In genomic region chr22:38455530-38456271, GRCh38 we compare ENCODE assay signal across 8 cellular contexts. TPM values are rescaled to one million over a fixed set of nuclear protein-coding genes. Genes with fewer than 3 reads are reported as not detected.
DNase-seq lines count a peak whose midpoint lies in the region; ATAC-seq and TF ChIP-seq lines count a peak whose summit lies in the region.

No MANE protein-coding gene starts in this region.

- peak overlapping the region; percentile 58 for H3K4me3 ChIP-seq in A673 (ENCODE audit: low read depth, low read length, poor library complexity, severe bottlenecking)
- H3K4me3 ChIP-seq in lower lobe of right lung: peak overlapping the region; percentile 42

- intact Hi-C loops in A673 (cut with micrococcal nuclease; ENCODE audit: unreplicated experiment): no loop called here
- intact Hi-C loops in lower lobe of right lung (cut with DNase I): no loop called here

- CTCF ChIA-PET in A673 (lab: Charles Lee): no interaction called here
- CTCF ChIA-PET in HEK293T (lab: Yijun Ruan, JAX): no interaction called here

- peaks cover 10% of the 10 kb centered on the region for H3K4me1 ChIP-seq in A673 (ENCODE audit: insufficient read depth, low read length, poor library complexity, severe bottlenecking)
- peaks cover 3% of the 10 kb centered on the region for H3K4me1 ChIP-seq in lower lobe of right lung

- H3K9me3 ChIP-seq in A673 (ENCODE audit: low read depth, low read length, poor library complexity, severe bottlenecking) (no peaks in the 10 kb centered on the region), lower lobe of right lung (no peaks in the 10 kb centered on the region)

- no TSS peak for BruUV-seq in A673 (replicated peaks; lab: Mats Ljungman, UMichigan)

- peaks cover 8% of the 10 kb centered on the region for H3K27me3 ChIP-seq in A673 (replicated peaks; ENCODE audit: insufficient read depth, low read depth, low read length, poor library complexity)
- peaks cover 59% of the 10 kb centered on the region for H3K27me3 ChIP-seq in lower lobe of right lung (ENCODE audit: low read depth)

- H3K36me3 ChIP-seq in A673 (ENCODE audit: insufficient read depth, low read length, poor library complexity, severe bottlenecking): no peaks in the 10 kb centered on the region
- H3K36me3 ChIP-seq in lower lobe of right lung: no peaks in the 10 kb centered on the region

- H3K27ac ChIP-seq in A673 (ENCODE audit: low read depth, low read length, poor library complexity, severe bottlenecking) (no peak overlapping the region), lower lobe of right lung (no peak overlapping the region)

- peak; percentile 69 for DNase-seq in A673 (ENCODE audit: low spot score)
- peak; percentile 92 for DNase-seq in HEK293T (ENCODE audit: extremely low spot score)
- peak; percentile 67 for DNase-seq in astrocyte of the hippocampus (ENCODE audit: low read depth, low spot score)
- no peak for DNase-seq in lower lobe of right lung
- DNase-seq in NCI-H2029 (lab: John Stamatoyannopoulos, UW): no peak
- no peak for DNase-seq in DMS114 treated with DMSO at 0.1 percent for 48 hours (lab: John Stamatoyannopoulos, UW; ENCODE audit: unreplicated experiment)

- TF ChIP-seq CTCF in A673 (conservative IDR thresholded peaks at IDR 0.05; ENCODE audit: low read depth, low read length) (no peak), lower lobe of right lung (IDR thresholded peaks at IDR 0.05) (no peak)

- ATAC-seq in lower lobe of right lung (no peak), HG02840 (IDR thresholded peaks at IDR 0.05; ENCODE audit: low FRiP score, unreplicated experiment) (no peak), HG02981 (IDR thresholded peaks at IDR 0.05; ENCODE audit: unreplicated experiment) (no peak)

- POLR2A ChIA-PET in A673 (lab: Charles Lee; ENCODE audit: low non-redundant PET): no interaction called here
- POLR2A ChIA-PET in HEK293T (lab: Yijun Ruan, JAX): interaction anchor here (1.0 to 1.1 kb wide), 2 partner anchors 13 to 33 kb away, joined by 3 to 4 read pairs; no protein-coding TSS in a partner anchor

TF ChIP-seq in HEK293T, 16 proteins besides CTCF, POLR2A, EP300 and RAD21:
- peak; percentile 98 for TF ChIP-seq FOXM1 (IDR thresholded peaks at IDR 0.05; ENCODE audit: borderline replicate concordance)
- TF ChIP-seq CTBP1 (IDR thresholded peaks at IDR 0.05; ENCODE audit: borderline replicate concordance): peak; percentile 73; the same call in 1 of the 2 replicates
- peak; percentile 84 for TF ChIP-seq ARNT (IDR thresholded peaks at IDR 0.05)
- TF ChIP-seq LEF1 (IDR thresholded peaks at IDR 0.05; ENCODE audit: borderline replicate concordance): peak; percentile 68; the same call in 1 of the 2 replicates
- no peak for TF ChIP-seq HDGF (IDR thresholded peaks at IDR 0.05; ENCODE audit: borderline replicate concordance)

RNA-seq across cellular contexts. Expression of gene KCNJ4, which starts 0.7 kb away (rescaled TPM):
- 1.0 and 1.4 TPM in 2 replicates for total RNA-seq in A673 (2021)
- total RNA-seq in lower lobe of right lung: not detected

RNA-seq across cellular contexts. Expression of gene KDELR3, which starts 12.2 kb away (rescaled TPM):
- 4.0 and 6.5 TPM in 2 replicates for total RNA-seq in A673 (2021)
- total RNA-seq in lower lobe of right lung: 8.3 TPM

RNA-seq across cellular contexts. Expression of gene DDX17, which starts 50.4 kb away (rescaled TPM):
- total RNA-seq in A673 (2021) (343 and 350 TPM in 2 replicates), lower lobe of right lung (457 TPM)

Comparison
In these comparisons a context has a peak if more than half of its experiments do, and no peak if none do; other contexts are left out.
1. DNase-seq: peak in A673 (single experiment), HEK293T (single experiment) and astrocyte of the hippocampus (single experiment); none in lower lobe of right lung (single experiment), NCI-H2029 (single experiment) and DMS114 treated with DMSO at 0.1 percent for 48 hours (single experiment).